In the genomic region with DNA sequence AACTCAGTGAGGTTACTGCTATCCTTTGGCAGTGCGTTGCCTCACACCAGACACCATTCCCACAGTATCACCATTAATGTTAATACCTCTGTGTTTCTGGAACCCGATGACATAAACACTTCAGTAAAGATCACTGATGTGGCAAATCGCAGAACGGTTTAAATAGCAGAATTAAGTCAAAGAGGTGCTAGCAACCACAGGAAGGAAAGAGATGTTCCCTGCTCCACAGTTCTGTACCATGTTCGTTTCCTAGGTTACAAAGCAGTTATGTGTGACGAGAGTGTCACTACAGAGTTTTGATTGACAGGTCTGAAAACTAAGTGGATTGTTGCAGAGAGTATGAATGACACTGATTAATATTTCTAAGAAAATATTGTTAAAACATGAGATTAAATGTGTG, we compare ENCODE assay signal across 25 cellular contexts.
"Had no signal": no experiment of that assay in that cellular context is flagged by ENCODE, and none has a peak within 500 bp of the region (broad histone marks: within the 10 kb centered on the region; RNA-seq: fewer than 3 reads in every experiment).

No MANE protein-coding gene starts in this region.

- H3K27me3 ChIP-seq: body of pancreas, esophagus muscularis mucosa, foreskin keratinocyte, heart left ventricle, spleen, tibial nerve had no signal

- H3K27ac Mint-ChIP-seq: activated naive CD8-positive, alpha-beta T cell; immature natural killer cell; mesothelial cell of epicardium; naive thymus-derived CD4-positive, alpha-beta T cell had no signal

- H3K4me3 Mint-ChIP-seq: activated naive CD8-positive, alpha-beta T cell; immature natural killer cell; mesothelial cell of epicardium; naive thymus-derived CD4-positive, alpha-beta T cell; neural crest cell had no signal

- DNase-seq: activated CD4-positive, alpha-beta T cell treated with anti-CD3 and anti-CD28 coated beads for 4 hours; activated CD4-positive, alpha-beta T cell treated with anti-CD3 and anti-CD28 coated beads, Interleukin-2, amount 50 U/mL, for 48 hours; activated CD8-positive, alpha-beta memory T cell treated with anti-CD3 and anti-CD28 coated beads for 24 hours; activated effector memory CD4-positive, alpha-beta T cell treated with Interleukin-2 at 50 U/mL for 16 hours; activated naive CD4-positive, alpha-beta T cell treated with Interleukin-2 at 50 U/mL for 16 hours; anterior cingulate cortex; body of pancreas; dermis blood vessel endothelial cell; effector CD4-positive, alpha-beta T cell; foreskin keratinocyte; heart left ventricle; hypothalamus; immature natural killer cell; kidney; left colon; mammary epithelial cell; naive thymus-derived CD4-positive, alpha-beta T cell; right cardiac atrium; spleen; stimulated activated naive CD4-positive, alpha-beta T cell treated with Interleukin-2 at 50 U/mL for 16 hours had no signal

- ATAC-seq: body of pancreas; foreskin keratinocyte; heart left ventricle; left colon; naive thymus-derived CD4-positive, alpha-beta T cell; right cardiac atrium had no signal

- H3K36me3 Mint-ChIP-seq: activated naive CD8-positive, alpha-beta T cell; naive thymus-derived CD4-positive, alpha-beta T cell had no signal

- H3K4me3 ChIP-seq: body of pancreas, esophagus muscularis mucosa, heart left ventricle, spleen, tibial nerve had no signal

- H3K27me3 Mint-ChIP-seq: activated naive CD8-positive, alpha-beta T cell; naive thymus-derived CD4-positive, alpha-beta T cell had no signal

- H3K27ac ChIP-seq: body of pancreas, esophagus muscularis mucosa, foreskin keratinocyte, heart left ventricle, spleen, tibial nerve had no signal

- H3K4me1 ChIP-seq: body of pancreas, esophagus muscularis mucosa, foreskin keratinocyte, heart left ventricle, tibial nerve had no signal

- H3K4me1 Mint-ChIP-seq: immature natural killer cell; mesothelial cell of epicardium; naive thymus-derived CD4-positive, alpha-beta T cell had no signal
